In genomic region chr1:31744165-31744888, GRCh38 we compare ENCODE assay signal across 14 cellular contexts. TPM values are rescaled to one million over a fixed set of nuclear protein-coding genes. Genes with fewer than 3 reads are reported as not detected.
DNase-seq lines count a peak whose midpoint lies in the region; ATAC-seq and TF ChIP-seq lines count a peak whose summit lies in the region.
"Had no signal": no experiment of that assay in that cellular context is flagged by ENCODE, and none has a peak within 500 bp of the region (broad histone marks: within the 10 kb centered on the region; RNA-seq: fewer than 3 reads in every experiment).

No MANE protein-coding gene starts in this region.

- H2AFZ ChIP-seq in OCI-LY1 (ENCODE audit: low read length), result no peak overlapping the region
- H2AFZ ChIP-seq: parathyroid adenoma had no signal

- H3F3A ChIP-seq in OCI-LY1 (ENCODE audit: insufficient read depth, low read length), result no peaks in the 10 kb centered on the region

- H3K4me2 ChIP-seq in OCI-LY1 (ENCODE audit: low read length), result peak overlapping the region; percentile 39

- no peak overlapping the region for H3K9ac ChIP-seq in OCI-LY1 (ENCODE audit: low read length)
- H3K9ac ChIP-seq: parathyroid adenoma had no signal

- no peaks in the 10 kb centered on the region for H4K20me1 ChIP-seq in OCI-LY1 (ENCODE audit: insufficient read depth, low read length)

- H3K9me3 ChIP-seq in OCI-LY1 (ENCODE audit: low read length) (no peaks in the 10 kb centered on the region), spleen (no peaks in the 10 kb centered on the region), testis (no peaks in the 10 kb centered on the region), esophagus squamous epithelium (no peaks in the 10 kb centered on the region)
- H3K9me3 ChIP-seq: breast epithelium had no signal

- peak; percentile 55 for ATAC-seq in GM18868 (IDR thresholded peaks at IDR 0.05; ENCODE audit: unreplicated experiment)
- ATAC-seq in GM21737 (IDR thresholded peaks at IDR 0.05; ENCODE audit: unreplicated experiment), result peak; percentile 49
- ATAC-seq in GM18909 (IDR thresholded peaks at IDR 0.05; ENCODE audit: poor library complexity, unreplicated experiment), result no peak
- ATAC-seq: activated CD4-positive, alpha-beta T cell treated with anti-CD3 and anti-CD28 coated beads for 36 hours had no signal

- H3K9me2 ChIP-seq in OCI-LY1 (ENCODE audit: low read depth, low read length), result no peaks in the 10 kb centered on the region

- intact Hi-C loops in spleen (cut with DNase I; ENCODE audit: low total_unique reads), result no loop called here
- intact Hi-C loops in testis (cut with DNase I; ENCODE audit: low total_unique reads), result no loop called here
- intact Hi-C loops in esophagus squamous epithelium (cut with DNase I), result no loop called here

- no peaks in the 10 kb centered on the region for H3K79me2 ChIP-seq in OCI-LY1 (ENCODE audit: insufficient read depth, low read length)
- H3K79me2 ChIP-seq: parathyroid adenoma had no signal

- peak; percentile 86 for DNase-seq in spleen
- no peak for DNase-seq in testis
- DNase-seq in esophagus squamous epithelium (lab: John Stamatoyannopoulos, UW), result no peak
- DNase-seq in AG20443 (ENCODE audit: low spot score), result no peak
- DNase-seq: activated CD4-positive, alpha-beta T cell treated with anti-CD3 and anti-CD28 coated beads for 36 hours; Calu3; hippocampal formation; NCI-H1105 had no signal

- peak overlapping the region; percentile 49 for H3K27ac ChIP-seq in OCI-LY1 (ENCODE audit: low read depth, low read length, poor library complexity, severe bottlenecking)
- peak overlapping the region in 2 of 8 donors; percentile 32 to 47 for H3K27ac ChIP-seq in spleen
- no peak overlapping the region for H3K27ac ChIP-seq in testis
- H3K27ac ChIP-seq in esophagus squamous epithelium, result no peak overlapping the region
- H3K27ac ChIP-seq: breast epithelium, parathyroid adenoma had no signal

- peaks cover 22% of the 10 kb centered on the region for H3K4me1 ChIP-seq in OCI-LY1 (ENCODE audit: insufficient read depth, low read length, severe bottlenecking)
- H3K4me1 ChIP-seq in spleen, result peaks cover 0 to 36% (median 34%) of the 10 kb centered on the region in 6 donors
- peaks cover 21% of the 10 kb centered on the region for H3K4me1 ChIP-seq in testis
- H3K4me1 ChIP-seq in esophagus squamous epithelium, result peaks cover 0 to 14% (median 0%) of the 10 kb centered on the region in 3 donors
- H3K4me1 ChIP-seq: breast epithelium, parathyroid adenoma had no signal

- WGBS in spleen, 5 donors, result 73 to 91% (median 85%) methylated on average over 24 to 28 of the region's 28 CpGs
- 89 to 96% methylated on average over 19 to 28 of the region's 28 CpGs for WGBS in testis, 2 donors
- WGBS in esophagus squamous epithelium, 2 donors, result 100% methylated on average over 1 of the region's 28 CpGs

- TF ChIP-seq CTCF in OCI-LY1 (IDR thresholded peaks at IDR 0.05; ENCODE audit: low read length) (no peak), spleen (IDR thresholded peaks at IDR 0.05 in 8 of 11, conservative IDR thresholded peaks at IDR 0.05 in 3 of 11) (no peak), testis (IDR thresholded peaks at IDR 0.05) (no peak), esophagus squamous epithelium (IDR thresholded peaks at IDR 0.05) (no peak)

- H3K27me3 ChIP-seq in OCI-LY1 (ENCODE audit: insufficient read depth, low read length) (no peaks in the 10 kb centered on the region), spleen (replicated peaks in 1 of 7) (no peaks in the 10 kb centered on the region), testis (no peaks in the 10 kb centered on the region), esophagus squamous epithelium (peaks cover 0 to 7% (median 0%) of the 10 kb centered on the region in 4 donors)
- H3K27me3 ChIP-seq: breast epithelium had no signal

- no peak overlapping the region for H3K4me3 ChIP-seq in OCI-LY1 (ENCODE audit: low read depth, low read length, poor library complexity, severe bottlenecking)
- H3K4me3 ChIP-seq in spleen, result no peak overlapping the region
- no peak overlapping the region for H3K4me3 ChIP-seq in testis
- no peak overlapping the region for H3K4me3 ChIP-seq in esophagus squamous epithelium
- H3K4me3 ChIP-seq: breast epithelium had no signal

- H3K36me3 ChIP-seq in OCI-LY1 (ENCODE audit: insufficient read depth, low read length), result no peaks in the 10 kb centered on the region
- H3K36me3 ChIP-seq in spleen, result no peaks in the 10 kb centered on the region
- H3K36me3 ChIP-seq in testis (ENCODE audit: low read depth, missing control alignments), result no peaks in the 10 kb centered on the region
- H3K36me3 ChIP-seq in esophagus squamous epithelium, result no peaks in the 10 kb centered on the region
- H3K36me3 ChIP-seq: breast epithelium had no signal

- TF ChIP-seq POLR2A in spleen (IDR thresholded peaks at IDR 0.05) (no peak), testis (IDR thresholded peaks at IDR 0.05) (no peak), esophagus squamous epithelium (IDR thresholded peaks at IDR 0.05) (no peak)

RNA-seq across cellular contexts. Expression of gene ADGRB2, which starts 19.8 kb away (rescaled TPM):
- total RNA-seq in spleen (1 to 10 TPM in 5 of 7 donors, under 1 TPM in 2; 0.82 to 5.1 (median 2.7) TPM), testis (10 to 100 TPM; 15.7 to 18.0 TPM), esophagus squamous epithelium (1 to 10 TPM in 2 of 4 donors, under 1 TPM in 2; 0.18 to 2.1 (median 0.86) TPM)
- polyA plus RNA-seq in spleen (1 to 10 TPM in 1 of 3 donors, under 1 TPM in 2; 0.52 to 1.4 (median 0.57) TPM), testis (ENCODE audit: insufficient read depth, low read depth, low replicate concordance) (11.8 TPM)

RNA-seq across cellular contexts. Expression of gene COL16A1, which starts 40.5 kb away (rescaled TPM):
- total RNA-seq in spleen, result 10 to 100 TPM in 5 of 7 donors, 1 to 10 TPM in 2; 4.7 to 22.0 (median 12.4) TPM
- polyA plus RNA-seq in spleen, result 10 to 100 TPM in 2 of 3 donors, 1 to 10 TPM in 1; 9.5 to 25.6 (median 14.4) TPM
- total RNA-seq in testis, result 100 to 1,000 TPM; 101 to 120 TPM
- polyA plus RNA-seq in testis (ENCODE audit: insufficient read depth, low read depth, low replicate concordance), result 96.4 TPM
- 10 to 100 TPM in 2 of 4 donors, 1 to 10 TPM in 2; 8.8 to 35.5 (median 16.4) TPM for total RNA-seq in esophagus squamous epithelium
